In the genomic region with DNA sequence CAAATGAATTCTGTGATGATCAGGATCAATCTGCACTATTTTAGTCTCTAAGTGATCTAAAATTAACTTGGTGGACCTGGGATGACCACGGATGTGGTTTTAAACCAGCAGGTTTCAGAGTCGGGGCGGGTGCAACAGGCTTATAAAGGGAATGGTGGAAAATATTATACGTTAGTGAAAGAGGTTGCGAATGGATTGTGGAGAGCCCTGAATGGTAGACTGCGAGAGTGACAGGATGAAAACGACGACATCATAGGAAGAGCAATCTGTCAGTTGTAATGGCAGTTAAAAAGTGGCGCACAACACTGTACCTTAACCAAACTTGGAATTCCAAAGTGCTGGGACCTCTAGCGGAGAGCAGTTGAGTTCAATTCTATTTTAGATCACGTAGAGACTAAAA, we compare ENCODE assay signal across 14 cellular contexts. TPM values are rescaled to one million over a fixed set of nuclear protein-coding genes. Genes with fewer than 3 reads are reported as not detected.
DNase-seq lines count a peak whose midpoint lies in the region; ATAC-seq and TF ChIP-seq lines count a peak whose summit lies in the region.
"Had no signal": no experiment of that assay in that cellular context is flagged by ENCODE, and none has a peak within 500 bp of the region (broad histone marks: within the 10 kb centered on the region; RNA-seq: fewer than 3 reads in every experiment).

No MANE protein-coding gene starts in this region.

- H3K4me3 ChIP-seq in SK-N-SH (ENCODE audit: low read depth in 2 of 2, low read length in 1 of 2): no peak overlapping the region
- H3K4me3 ChIP-seq in GM08714 (ENCODE audit: low read length): peak overlapping the region; percentile 20; the same call in 1 of the 2 replicates

- H3K36me3 Mint-ChIP-seq in activated T-helper 17 cell treated with anti-CD3 and anti-CD28 coated beads, Interleukin-2, amount 50 U/mL, for 72 hours (ENCODE audit: low read depth): peaks cover 34% of the 10 kb centered on the region
- H3K36me3 Mint-ChIP-seq in natural killer cell treated with Interleukin-12 subunit alpha and Interleukin-12 subunit beta and Interleukin-15 and Interleukin-18, amount 100 ng/mL, for 72 hours: peaks cover 4% of the 10 kb centered on the region

- peaks cover 19% of the 10 kb centered on the region for H3F3A ChIP-seq in SK-N-SH (replicated peaks; ENCODE audit: insufficient read depth)

- H3K9me2 ChIP-seq in SK-N-SH: no peaks in the 10 kb centered on the region

- no peak for TF ChIP-seq RAD21 in SK-N-SH (IDR thresholded peaks at IDR 0.05; ENCODE audit: low read length)

- H3K9me3 ChIP-seq in SK-N-SH: no peaks in the 10 kb centered on the region
- H3K9me3 ChIP-seq: gastroesophageal sphincter had no signal

- no peak overlapping the region for H3K4me2 ChIP-seq in SK-N-SH

- no peak for TF ChIP-seq CTCF in SK-N-SH (IDR thresholded peaks at IDR 0.05)

- H3K27me3 Mint-ChIP-seq in activated T-helper 17 cell treated with anti-CD3 and anti-CD28 coated beads, Interleukin-2, amount 50 U/mL, for 72 hours: no peaks in the 10 kb centered on the region
- no peaks in the 10 kb centered on the region for H3K27me3 Mint-ChIP-seq in natural killer cell treated with Interleukin-12 subunit alpha and Interleukin-12 subunit beta and Interleukin-15 and Interleukin-18, amount 100 ng/mL, for 72 hours

- H3K36me3 ChIP-seq in SK-N-SH (replicated peaks in 1 of 2; ENCODE audit: control insufficient read depth in 1 of 2, insufficient read depth in 2 of 2, low read length in 1 of 2): peaks cover 0 to 13% of the 10 kb centered on the region in 2 experiments

- H3K4me3 Mint-ChIP-seq in activated T-helper 17 cell treated with anti-CD3 and anti-CD28 coated beads, Interleukin-2, amount 50 U/mL, for 72 hours: peak overlapping the region; percentile 93
- H3K4me3 Mint-ChIP-seq in natural killer cell treated with Interleukin-12 subunit alpha and Interleukin-12 subunit beta and Interleukin-15 and Interleukin-18, amount 100 ng/mL, for 72 hours: peak overlapping the region; percentile 53

- H3K9ac ChIP-seq in SK-N-SH: no peak overlapping the region

- peaks cover 9% of the 10 kb centered on the region for H3K4me1 Mint-ChIP-seq in activated T-helper 17 cell treated with anti-CD3 and anti-CD28 coated beads, Interleukin-2, amount 50 U/mL, for 72 hours
- peaks cover 20 to 22% of the 10 kb centered on the region in 2 donors for H3K4me1 Mint-ChIP-seq in natural killer cell treated with Interleukin-12 subunit alpha and Interleukin-12 subunit beta and Interleukin-15 and Interleukin-18, amount 100 ng/mL, for 72 hours (ENCODE audit: low read depth in 2 of 2)

- POLR2A ChIA-PET in SK-N-SH (lab: Yijun Ruan, JAX): no interaction called here

- peaks cover 37% of the 10 kb centered on the region for H3K79me2 ChIP-seq in SK-N-SH (ENCODE audit: insufficient read depth)

- peak overlapping the region; percentile 5 for H3K27ac Mint-ChIP-seq in activated T-helper 17 cell treated with anti-CD3 and anti-CD28 coated beads, Interleukin-2, amount 50 U/mL, for 72 hours
- H3K27ac Mint-ChIP-seq in natural killer cell treated with Interleukin-12 subunit alpha and Interleukin-12 subunit beta and Interleukin-15 and Interleukin-18, amount 100 ng/mL, for 72 hours: peak overlapping the region in 1 of 2 donors; percentile 96

- no peaks in the 10 kb centered on the region for H3K27me3 ChIP-seq in SK-N-SH (ENCODE audit: insufficient read depth)
- H3K27me3 ChIP-seq: gastroesophageal sphincter had no signal

- H3K9me3 Mint-ChIP-seq in activated T-helper 17 cell treated with anti-CD3 and anti-CD28 coated beads, Interleukin-2, amount 50 U/mL, for 72 hours: no peaks in the 10 kb centered on the region
- H3K9me3 Mint-ChIP-seq in natural killer cell treated with Interleukin-12 subunit alpha and Interleukin-12 subunit beta and Interleukin-15 and Interleukin-18, amount 100 ng/mL, for 72 hours: peaks cover 3% of the 10 kb centered on the region

- WGBS in SK-N-SH (ENCODE audit: low lambda C conversion rate): 85% methylated on average over 11 of the region's 11 CpGs

- no peak for ATAC-seq in SK-N-SH treated with all-trans-retinoic acid at 6 μM for 48 hours
- ATAC-seq in activated T-helper 17 cell treated with anti-CD3 and anti-CD28 coated beads, Interleukin-2, amount 50 U/mL, for 72 hours (replicated peaks): no peak
- no peak for ATAC-seq in natural killer cell treated with Interleukin-12 subunit alpha and Interleukin-12 subunit beta and Interleukin-15 and Interleukin-18, amount 100 ng/mL, for 72 hours
- ATAC-seq: gastroesophageal sphincter had no signal

- no peak for TF ChIP-seq EP300 in SK-N-SH (IDR thresholded peaks at IDR 0.05; ENCODE audit: borderline replicate concordance in 1 of 2, low read depth in 1 of 2, low read length in 1 of 2)

- CTCF ChIA-PET in SK-N-SH (lab: Yijun Ruan, JAX): no interaction called here

- DNase-seq in SK-N-SH (no peak), DMS79 (lab: John Stamatoyannopoulos, UW) (no peak), NCI-H524 treated with DMSO at 0.1 percent for 48 hours (lab: John Stamatoyannopoulos, UW) (no peak), NOMO-1 treated with dmso at 0.1 percent for 144 hours (lab: John Stamatoyannopoulos, UW; ENCODE audit: unreplicated experiment) (no peak)
- no peak for DNase-seq in natural killer cell treated with Interleukin-12 subunit alpha and Interleukin-12 subunit beta and Interleukin-15 and Interleukin-18, amount 100 ng/mL, for 72 hours (ENCODE audit: low spot score)
- DNase-seq: 8988T; posterior cingulate gyrus; RPMI8226; stimulated activated CD4-positive, alpha-beta T cell treated with anti-CD3 and anti-CD28 coated beads, Interleukin-4, amount 100 ng/mL, for 24 hours; substantia nigra had no signal

- H4K20me1 ChIP-seq in SK-N-SH (ENCODE audit: insufficient read depth): no peaks in the 10 kb centered on the region

- H3K27ac ChIP-seq in SK-N-SH (ENCODE audit: low read depth in 2 of 2, low read length in 1 of 2): no peak overlapping the region

- H2AFZ ChIP-seq in SK-N-SH (ENCODE audit: low read depth): peak overlapping the region; percentile 98; the same call in 1 of the 2 replicates

- peaks cover 0 to 5% of the 10 kb centered on the region in 2 experiments; a peak in 1 of 4 replicates for H3K4me1 ChIP-seq in SK-N-SH (ENCODE audit: control insufficient read depth in 1 of 2, insufficient read depth in 2 of 2, low read depth in 1 of 2, low read length in 1 of 2)

TF ChIP-seq in SK-N-SH, 30 proteins besides CTCF, POLR2A, EP300 and RAD21 (continues in another document):
- TF ChIP-seq SIN3A (IDR thresholded peaks at IDR 0.05; ENCODE audit: borderline replicate concordance, low read depth, low read length) (no peak), NRF1 (IDR thresholded peaks at IDR 0.05; ENCODE audit: low read depth, low read length) (no peak), FOXM1 (IDR thresholded peaks at IDR 0.05; ENCODE audit: low read depth) (no peak), MEF2A (IDR thresholded peaks at IDR 0.05; ENCODE audit: borderline replicate concordance, low read depth) (no peak)

TF ChIP-seq in SK-N-SH treated with all-trans-retinoic acid at 6 μM for 48 hours, 23 proteins besides CTCF, POLR2A, EP300 and RAD21:
- TF ChIP-seq TOX (CRISPR knock-in tag; IDR thresholded peaks at IDR 0.05; ENCODE audit: borderline replicate concordance): no peak
- TF ChIP-seq ZNF70 (CRISPR knock-in tag; IDR thresholded peaks at IDR 0.05): no peak
- TF ChIP-seq ESRRG (CRISPR knock-in tag; IDR thresholded peaks at IDR 0.05): no peak
- no peak for TF ChIP-seq ZFP3 (CRISPR knock-in tag; IDR thresholded peaks at IDR 0.05)
- TF ChIP-seq ISL1 (CRISPR knock-in tag; IDR thresholded peaks at IDR 0.05): no peak
- TF ChIP-seq, protein P1, sequence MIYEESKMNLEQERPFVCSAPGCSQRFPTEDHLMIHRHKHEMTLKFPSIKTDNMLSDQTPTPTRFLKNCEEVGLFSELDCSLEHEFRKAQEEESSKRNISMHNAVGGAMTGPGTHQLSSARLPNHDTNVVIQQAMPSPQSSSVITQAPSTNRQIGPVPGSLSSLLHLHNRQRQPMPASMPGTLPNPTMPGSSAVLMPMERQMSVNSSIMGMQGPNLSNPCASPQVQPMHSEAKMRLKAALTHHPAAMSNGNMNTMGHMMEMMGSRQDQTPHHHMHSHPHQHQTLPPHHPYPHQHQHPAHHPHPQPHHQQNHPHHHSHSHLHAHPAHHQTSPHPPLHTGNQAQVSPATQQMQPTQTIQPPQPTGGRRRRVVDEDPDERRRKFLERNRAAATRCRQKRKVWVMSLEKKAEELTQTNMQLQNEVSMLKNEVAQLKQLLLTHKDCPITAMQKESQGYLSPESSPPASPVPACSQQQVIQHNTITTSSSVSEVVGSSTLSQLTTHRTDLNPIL (CRISPR knock-in tag; IDR thresholded peaks at IDR 0.05; ENCODE audit: low read depth): no peak

RNA-seq across cellular contexts. Expression of gene CYB5B, which starts 1.2 kb away (rescaled TPM):
- 64.4 and 86.1 TPM in 2 replicates for polyA plus RNA-seq in SK-N-SH (2012; rRNA removed)
- 65.8 and 78.1 TPM in 2 replicates for polyA plus RNA-seq in SK-N-SH (2012; cell fraction: cytosol; rRNA removed)
- polyA plus RNA-seq in SK-N-SH (2012; cell fraction: nucleus; rRNA removed): 15.2 and 43.7 TPM in 2 replicates
- total RNA-seq in activated T-helper 17 cell treated with anti-CD3 and anti-CD28 coated beads, Interleukin-2, amount 50 U/mL, for 72 hours: 100 to 1,000 TPM in 1 of 2 donors, 10 to 100 TPM in 1; 93.9 to 152 TPM
- total RNA-seq in natural killer cell treated with Interleukin-12 subunit alpha and Interleukin-12 subunit beta and Interleukin-15 and Interleukin-18, amount 100 ng/mL, for 72 hours: 100 to 1,000 TPM; 162 to 230 TPM

RNA-seq across cellular contexts. Expression of gene TERF2, which starts 37.4 kb away (rescaled TPM):
- 12.3 and 14.2 TPM in 2 replicates for polyA plus RNA-seq in SK-N-SH (2012; rRNA removed)
- 14.4 and 14.5 TPM in 2 replicates for polyA plus RNA-seq in SK-N-SH (2012; cell fraction: cytosol; rRNA removed)
- 12.6 and 13.6 TPM in 2 replicates for polyA plus RNA-seq in SK-N-SH (2012; cell fraction: nucleus; rRNA removed)
- total RNA-seq in activated T-helper 17 cell treated with anti-CD3 and anti-CD28 coated beads, Interleukin-2, amount 50 U/mL, for 72 hours: 10 to 100 TPM; 40.2 to 57.6 TPM
- 10 to 100 TPM; 39.9 to 43.3 TPM for total RNA-seq in natural killer cell treated with Interleukin-12 subunit alpha and Interleukin-12 subunit beta and Interleukin-15 and Interleukin-18, amount 100 ng/mL, for 72 hours
